Comparison of ENCODE assay signal across 10 cellular contexts in the genomic region with DNA sequence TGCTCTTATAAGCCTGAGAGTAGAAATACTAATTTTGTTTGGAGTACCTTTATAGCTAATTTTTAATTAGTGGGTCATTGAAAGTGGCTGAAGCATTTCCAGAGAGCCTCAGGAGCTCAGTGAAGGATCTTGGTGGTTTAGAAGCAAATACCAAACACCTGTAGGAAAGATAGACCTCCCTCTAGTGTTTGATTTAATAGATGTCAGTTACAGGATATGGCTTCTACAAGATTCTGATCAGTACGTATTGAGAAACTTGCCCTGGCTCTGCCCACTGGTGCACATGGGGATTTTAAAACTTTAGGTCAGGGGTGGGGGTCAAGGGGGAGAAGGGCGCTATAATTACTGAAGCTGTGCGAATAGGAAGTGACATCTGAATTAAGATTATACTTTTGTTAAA.
DNase-seq lines count a peak whose midpoint lies in the region; ATAC-seq and TF ChIP-seq lines count a peak whose summit lies in the region.
"Had no signal": no experiment of that assay in that cellular context is flagged by ENCODE, and none has a peak within 500 bp of the region (broad histone marks: within the 10 kb centered on the region; RNA-seq: fewer than 3 reads in every experiment).

No MANE protein-coding gene starts in this region.

- H3K27ac ChIP-seq in CD4-positive, CD25-positive, alpha-beta regulatory T cell (ENCODE audit: insufficient read depth, low read length, poor library complexity, severe bottlenecking), result no peak overlapping the region
- no peak overlapping the region for H3K27ac ChIP-seq in endodermal cell (ENCODE audit: low read depth, low read length)
- no peak overlapping the region for H3K27ac ChIP-seq in neuronal stem cell (replicated peaks; ENCODE audit: low read length)
- H3K27ac ChIP-seq: colonic mucosa, SJSA1 had no signal

- H3K4me3 Mint-ChIP-seq in CD4-positive, CD25-positive, alpha-beta regulatory T cell, result no peak overlapping the region
- no peak overlapping the region for H3K4me3 Mint-ChIP-seq in endodermal cell

- no peak overlapping the region for H3K23ac ChIP-seq in neuronal stem cell (ENCODE audit: low read depth, low read length, poor library complexity)

- H3K27me3 Mint-ChIP-seq in CD4-positive, CD25-positive, alpha-beta regulatory T cell, result no peaks in the 10 kb centered on the region
- H3K27me3 Mint-ChIP-seq in endodermal cell (ENCODE audit: insufficient read depth), result peaks cover 43% of the 10 kb centered on the region

- H2BK120ac ChIP-seq in neuronal stem cell (ENCODE audit: low read depth, low read length), result no peak overlapping the region

- TF ChIP-seq CTCF in endodermal cell (conservative IDR thresholded peaks at IDR 0.05), result peak; percentile 69

- H2BK15ac ChIP-seq in neuronal stem cell (ENCODE audit: low read length), result no peak overlapping the region

- H3K4me2 ChIP-seq in neuronal stem cell (ENCODE audit: insufficient read depth, low read length, poor library complexity, severe bottlenecking), result no peak overlapping the region

- no peak overlapping the region for H2BK5ac ChIP-seq in neuronal stem cell (ENCODE audit: low read length)

- H3K9me3 ChIP-seq in CD4-positive, CD25-positive, alpha-beta regulatory T cell (ENCODE audit: control insufficient read depth in 2 of 2, low read length in 2 of 2), result no peaks in the 10 kb centered on the region
- peaks cover 18% of the 10 kb centered on the region for H3K9me3 ChIP-seq in endodermal cell (ENCODE audit: control insufficient read depth, low read length)
- peaks cover 5 to 14% of the 10 kb centered on the region in 2 donors for H3K9me3 ChIP-seq in neuronal stem cell (replicated peaks in 1 of 2; ENCODE audit: control insufficient read depth in 2 of 2, insufficient read depth in 1 of 2, low read depth in 1 of 2, low read length in 2 of 2)
- H3K9me3 ChIP-seq: colonic mucosa, SJSA1 had no signal

- no peak for ATAC-seq in CD4-positive, CD25-positive, alpha-beta regulatory T cell (ENCODE audit: low read depth in 2 of 2)
- ATAC-seq in GM18907 (IDR thresholded peaks at IDR 0.05; ENCODE audit: unreplicated experiment), result peak; percentile 76
- ATAC-seq in GM21528 (IDR thresholded peaks at IDR 0.05; ENCODE audit: low FRiP score, unreplicated experiment), result no peak

- H2AK5ac ChIP-seq in neuronal stem cell (ENCODE audit: low read depth, low read length), result no peak overlapping the region

- no peak overlapping the region for H2BK12ac ChIP-seq in neuronal stem cell (ENCODE audit: low read length)

- H3K79me1 ChIP-seq in neuronal stem cell (ENCODE audit: low read depth, low read length), result no peaks in the 10 kb centered on the region

- peaks cover 3% of the 10 kb centered on the region for H3K4me1 ChIP-seq in CD4-positive, CD25-positive, alpha-beta regulatory T cell (ENCODE audit: control insufficient read depth, insufficient read depth, low read length, poor library complexity, severe bottlenecking)
- H3K4me1 ChIP-seq in endodermal cell (ENCODE audit: control insufficient read depth, insufficient read depth, low read length), result no peaks in the 10 kb centered on the region
- peaks cover 0 to 3% of the 10 kb centered on the region in 2 donors for H3K4me1 ChIP-seq in neuronal stem cell (ENCODE audit: control insufficient read depth in 2 of 2, insufficient read depth in 1 of 2, low read depth in 1 of 2, low read length in 2 of 2)
- H3K4me1 ChIP-seq: colonic mucosa had no signal

- H4K8ac ChIP-seq in neuronal stem cell (ENCODE audit: low read depth, low read length), result no peak overlapping the region

- H4K91ac ChIP-seq in neuronal stem cell (ENCODE audit: low read depth, low read length, poor library complexity), result no peak overlapping the region

- H3K18ac ChIP-seq in neuronal stem cell (ENCODE audit: low read length), result no peak overlapping the region

- DNase-seq in CD4-positive, CD25-positive, alpha-beta regulatory T cell, result peak in 2 of 3 donors; percentile 8 to 26
- DNase-seq in HuH-7 (ENCODE audit: low spot score), result peak; percentile 15
- no peak for DNase-seq in endodermal cell
- no peak for DNase-seq in neuronal stem cell (ENCODE audit: low spot score)
- no peak for DNase-seq in GM19240 (ENCODE audit: insufficient read length, low spot score)
- DNase-seq in NCI-H1694 treated with DMSO at 0.1 percent for 48 hours (lab: John Stamatoyannopoulos, UW), result no peak
- DNase-seq: colonic mucosa had no signal

- H2AFZ ChIP-seq in neuronal stem cell (ENCODE audit: low read length), result no peak overlapping the region

- no peak overlapping the region for H3K4me3 ChIP-seq in CD4-positive, CD25-positive, alpha-beta regulatory T cell (ENCODE audit: low read depth, low read length)
- no peak overlapping the region for H3K4me3 ChIP-seq in endodermal cell (ENCODE audit: low read length)
- no peak overlapping the region for H3K4me3 ChIP-seq in neuronal stem cell (ENCODE audit: low read length in 2 of 2)
- H3K4me3 ChIP-seq: colonic mucosa, SJSA1 had no signal

- no peak overlapping the region for H3K14ac ChIP-seq in neuronal stem cell (ENCODE audit: low read length)

- H3K4me1 Mint-ChIP-seq in CD4-positive, CD25-positive, alpha-beta regulatory T cell, result peaks cover 4 to 12% (median 8%) of the 10 kb centered on the region in 4 donors
- peaks cover 14% of the 10 kb centered on the region for H3K4me1 Mint-ChIP-seq in endodermal cell

- H3K36me3 Mint-ChIP-seq in CD4-positive, CD25-positive, alpha-beta regulatory T cell, result peaks cover 40% of the 10 kb centered on the region
- peaks cover 35% of the 10 kb centered on the region for H3K36me3 Mint-ChIP-seq in endodermal cell (ENCODE audit: low read depth)

- H3K27ac Mint-ChIP-seq in CD4-positive, CD25-positive, alpha-beta regulatory T cell, result peak overlapping the region in 1 of 3 donors; percentile 39
- H3K27ac Mint-ChIP-seq in endodermal cell, result no peak overlapping the region

- H3K36me3 ChIP-seq in CD4-positive, CD25-positive, alpha-beta regulatory T cell (ENCODE audit: control insufficient read depth, insufficient read depth, low read length), result peaks cover 4% of the 10 kb centered on the region
- peaks cover 3% of the 10 kb centered on the region for H3K36me3 ChIP-seq in endodermal cell (ENCODE audit: control insufficient read depth, insufficient read depth, low read length)
- peaks cover 5 to 8% of the 10 kb centered on the region in 2 donors for H3K36me3 ChIP-seq in neuronal stem cell (replicated peaks in 1 of 2; ENCODE audit: control insufficient read depth in 2 of 2, insufficient read depth in 2 of 2, low read length in 2 of 2)
- H3K36me3 ChIP-seq: colonic mucosa, SJSA1 had no signal

- H3K9ac ChIP-seq in endodermal cell (ENCODE audit: extremely low read depth, low read length, poor library complexity, severe bottlenecking) (no peak overlapping the region), neuronal stem cell (ENCODE audit: low read depth, low read length, poor library complexity) (no peak overlapping the region)

- no peaks in the 10 kb centered on the region for H3K27me3 ChIP-seq in CD4-positive, CD25-positive, alpha-beta regulatory T cell (ENCODE audit: control insufficient read depth, insufficient read depth, low read length)
- H3K27me3 ChIP-seq in endodermal cell (ENCODE audit: control insufficient read depth, insufficient read depth, low read length, poor library complexity, severe bottlenecking), result peaks cover 40% of the 10 kb centered on the region
- H3K27me3 ChIP-seq in neuronal stem cell (ENCODE audit: control insufficient read depth in 3 of 3, insufficient read depth in 3 of 3, low read depth in 1 of 3, low read length in 3 of 3), result no peaks in the 10 kb centered on the region
- H3K27me3 ChIP-seq: colonic mucosa, SJSA1 had no signal

- H3K9me3 Mint-ChIP-seq in CD4-positive, CD25-positive, alpha-beta regulatory T cell, result peaks cover 0 to 3% (median 0%) of the 10 kb centered on the region in 7 donors
- peaks cover 7% of the 10 kb centered on the region for H3K9me3 Mint-ChIP-seq in endodermal cell

- no peak overlapping the region for H3K4ac ChIP-seq in neuronal stem cell (ENCODE audit: low read length)

- 86 to 96% methylated on average over 1 to 3 of the region's 3 CpGs for WGBS in endodermal cell (ENCODE audit: insufficient coverage in 1 of 2, insufficient read length in 1 of 2), 2 experiments
- WGBS in neuronal stem cell (ENCODE audit: extremely low coverage in 2 of 2, insufficient read length in 2 of 2, insufficient replicate concordance in 1 of 2), 2 donors, result no CpG with 5 or more reads among the region's 3 CpGs

Comparison
In these comparisons a context has a peak if more than half of its experiments do, and no peak if none do; other contexts are left out.
1. DNase-seq: peak in CD4-positive, CD25-positive, alpha-beta regulatory T cell (2 of 3) and HuH-7 (single experiment); none in endodermal cell (single experiment), neuronal stem cell (single experiment), GM19240 (single experiment) and NCI-H1694 treated with DMSO at 0.1 percent for 48 hours (single experiment).